Comparison of ENCODE assay signal across 1 cellular context in the genomic region with DNA sequence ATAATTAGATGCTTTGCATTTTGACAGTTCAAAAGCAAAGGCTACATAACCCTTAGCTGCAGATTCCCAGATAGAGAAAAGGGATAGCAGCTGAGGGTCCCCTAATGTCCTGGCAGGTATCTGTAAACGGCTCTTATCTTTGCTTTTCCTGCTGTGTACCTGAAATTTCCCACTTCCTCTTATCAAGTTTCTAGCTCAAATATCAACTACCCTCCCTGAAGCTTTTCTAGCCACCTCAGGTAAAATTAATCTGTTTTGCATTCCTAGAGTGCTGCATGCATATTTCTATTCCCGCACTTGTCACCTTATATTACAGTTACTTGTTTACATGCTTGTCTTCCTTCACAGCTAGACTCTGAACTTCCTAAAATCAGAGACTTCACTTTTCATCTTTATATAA.
TF ChIP-seq lines count a peak whose summit lies in the region.

No MANE protein-coding gene starts in this region.

TF ChIP-seq in SK-N-SH treated with all-trans-retinoic acid at 6 μM for 48 hours, 23 proteins besides CTCF, POLR2A, EP300 and RAD21 (continued from another document):
- TF ChIP-seq, protein P1, sequence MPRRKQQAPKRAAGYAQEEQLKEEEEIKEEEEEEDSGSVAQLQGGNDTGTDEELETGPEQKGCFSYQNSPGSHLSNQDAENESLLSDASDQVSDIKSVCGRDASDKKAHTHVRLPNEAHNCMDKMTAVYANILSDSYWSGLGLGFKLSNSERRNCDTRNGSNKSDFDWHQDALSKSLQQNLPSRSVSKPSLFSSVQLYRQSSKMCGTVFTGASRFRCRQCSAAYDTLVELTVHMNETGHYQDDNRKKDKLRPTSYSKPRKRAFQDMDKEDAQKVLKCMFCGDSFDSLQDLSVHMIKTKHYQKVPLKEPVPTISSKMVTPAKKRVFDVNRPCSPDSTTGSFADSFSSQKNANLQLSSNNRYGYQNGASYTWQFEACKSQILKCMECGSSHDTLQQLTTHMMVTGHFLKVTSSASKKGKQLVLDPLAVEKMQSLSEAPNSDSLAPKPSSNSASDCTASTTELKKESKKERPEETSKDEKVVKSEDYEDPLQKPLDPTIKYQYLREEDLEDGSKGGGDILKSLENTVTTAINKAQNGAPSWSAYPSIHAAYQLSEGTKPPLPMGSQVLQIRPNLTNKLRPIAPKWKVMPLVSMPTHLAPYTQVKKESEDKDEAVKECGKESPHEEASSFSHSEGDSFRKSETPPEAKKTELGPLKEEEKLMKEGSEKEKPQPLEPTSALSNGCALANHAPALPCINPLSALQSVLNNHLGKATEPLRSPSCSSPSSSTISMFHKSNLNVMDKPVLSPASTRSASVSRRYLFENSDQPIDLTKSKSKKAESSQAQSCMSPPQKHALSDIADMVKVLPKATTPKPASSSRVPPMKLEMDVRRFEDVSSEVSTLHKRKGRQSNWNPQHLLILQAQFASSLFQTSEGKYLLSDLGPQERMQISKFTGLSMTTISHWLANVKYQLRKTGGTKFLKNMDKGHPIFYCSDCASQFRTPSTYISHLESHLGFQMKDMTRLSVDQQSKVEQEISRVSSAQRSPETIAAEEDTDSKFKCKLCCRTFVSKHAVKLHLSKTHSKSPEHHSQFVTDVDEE (CRISPR knock-in tag; IDR thresholded peaks at IDR 0.05): no peak
TF ChIP-seq in SK-N-SH treated with all-trans-retinoic acid at 6 μM for 48 hours: peak in this region for 0.
